In the genomic region with DNA sequence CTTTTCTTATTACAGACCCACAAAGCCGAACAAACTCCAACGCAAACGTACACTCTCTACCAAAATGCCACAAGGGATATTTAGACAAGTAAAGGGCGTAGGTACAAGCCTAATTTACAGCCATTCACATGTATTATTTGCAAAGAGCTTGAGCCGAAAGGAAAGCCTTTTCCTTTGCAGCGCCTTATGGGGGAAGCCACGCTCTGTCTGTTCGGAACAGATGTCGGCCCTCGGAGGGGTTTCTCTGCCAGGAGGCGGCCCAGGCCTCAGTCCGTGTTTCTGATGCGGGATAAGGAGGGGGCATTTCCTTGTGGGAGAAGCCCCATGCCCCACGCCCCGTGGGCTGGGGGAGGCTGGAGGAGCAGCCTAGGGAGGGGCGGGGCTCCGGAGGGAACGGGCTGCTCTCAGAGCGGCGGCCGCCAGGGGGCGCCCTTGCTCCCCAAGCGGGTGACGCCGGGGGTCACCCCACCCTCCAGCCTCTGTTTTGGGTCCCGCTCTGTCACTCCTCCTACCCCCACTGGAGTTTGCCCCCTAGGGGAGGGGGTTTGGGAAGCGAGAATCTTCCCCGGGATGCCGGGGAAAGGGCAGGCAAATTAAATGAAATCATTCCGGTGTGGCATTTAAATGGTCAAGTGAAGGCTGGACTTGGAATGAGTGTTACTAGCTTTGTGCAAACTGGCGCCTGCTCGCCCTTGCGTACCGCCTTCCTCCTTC, we compare ENCODE assay signal across 8 cellular contexts. TPM values are rescaled to one million over a fixed set of nuclear protein-coding genes. Genes with fewer than 3 reads are reported as not detected.
DNase-seq lines count a peak whose midpoint lies in the region; ATAC-seq and TF ChIP-seq lines count a peak whose summit lies in the region.

No MANE protein-coding gene starts in this region.

- H3K4me3 ChIP-seq in epithelial cell of esophagus (ENCODE audit: low read length), result peak overlapping the region; percentile 40
- H3K4me3 ChIP-seq in mononuclear cell (ENCODE audit: low read length), result peak overlapping the region; percentile 25

- ATAC-seq in HG02884 (IDR thresholded peaks at IDR 0.05; ENCODE audit: unreplicated experiment), result peak; percentile 85

- H3K9me3 ChIP-seq in mononuclear cell (ENCODE audit: low read depth, low read length), result no peaks in the 10 kb centered on the region

- peak; percentile 67 for TF ChIP-seq CTCF in epithelial cell of esophagus (IDR thresholded peaks at IDR 0.05; ENCODE audit: insufficient read depth, low read depth, low read length, missing control alignments)

- DNase-seq in NCI-H146 (lab: John Stamatoyannopoulos, UW) (peak; percentile 24), NCI-H146 treated with DMSO at 0.1 percent for 48 hours (lab: John Stamatoyannopoulos, UW; ENCODE audit: unreplicated experiment) (no peak), NOMO-1 treated with dmso at 0.1 percent for 144 hours (lab: John Stamatoyannopoulos, UW; ENCODE audit: unreplicated experiment) (peak; percentile 31), epithelial cell of esophagus (ENCODE audit: low read depth) (peak; percentile 40)
- DNase-seq in activated CD8-positive, alpha-beta memory T cell treated with anti-CD3 and anti-CD28 coated beads, Interleukin-2, amount 50 U/mL, for 48 hours, result peak; percentile 91
- DNase-seq in stimulated activated CD8-positive, alpha-beta memory T cell treated with anti-CD3 and anti-CD28 coated beads, Interleukin-2, amount 100 ng/mL, for 1 hour (ENCODE audit: low read depth in 2 of 2), result peak; percentile 14 to 36

- H3K27me3 ChIP-seq in mononuclear cell (ENCODE audit: insufficient read depth, low read length), result peaks cover 11% of the 10 kb centered on the region

- H3K4me1 ChIP-seq in mononuclear cell (ENCODE audit: insufficient read depth, low read length), result peaks cover 17% of the 10 kb centered on the region

RNA-seq across cellular contexts. Expression of gene HTR2A, which starts 2.9 kb away (rescaled TPM):
- 0.10 TPM for total RNA-seq in mononuclear cell
